Comparison of ENCODE assay signal across 18 cellular contexts in the genomic region with DNA sequence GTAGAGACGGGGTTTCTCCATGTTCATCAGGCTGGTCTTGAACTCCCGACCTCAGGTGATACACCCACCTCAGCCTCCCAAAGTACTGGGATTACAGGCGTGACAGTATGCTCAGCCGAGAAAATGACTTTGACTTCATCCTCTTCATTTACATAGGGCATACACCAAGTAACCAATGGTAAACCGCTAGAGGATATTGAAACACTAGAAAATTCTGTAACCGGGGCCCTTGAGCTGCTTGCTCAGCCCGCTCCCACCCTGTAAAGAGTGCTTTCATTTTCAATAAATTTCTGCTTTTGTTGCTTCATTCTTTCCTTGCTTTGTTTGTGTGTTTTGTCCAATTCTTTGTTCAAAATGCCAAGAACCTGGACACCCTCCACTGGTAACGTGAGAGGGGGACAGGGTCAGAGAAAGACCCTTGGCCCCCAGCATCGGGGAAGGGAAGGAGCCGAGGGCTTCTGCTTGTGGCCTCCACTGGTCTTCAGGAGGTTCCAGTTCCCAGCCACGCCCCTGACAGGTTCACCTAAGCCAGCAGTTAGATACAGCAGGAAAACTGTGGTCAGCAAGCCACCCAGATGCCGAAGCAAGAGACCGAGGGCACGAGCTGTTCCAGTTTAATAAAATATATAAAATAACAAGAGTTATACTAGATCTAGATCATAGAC. TPM values are rescaled to one million over a fixed set of nuclear protein-coding genes. Genes with fewer than 3 reads are reported as not detected.
DNase-seq lines count a peak whose midpoint lies in the region; ATAC-seq and TF ChIP-seq lines count a peak whose summit lies in the region.
"Not testable (repeated sequence)": the region's sequence is repeated elsewhere in the genome, so short reads cannot be mapped to it uniquely, and the experiment has no call there.
"Had no signal": no experiment of that assay in that cellular context is flagged by ENCODE, and none has a peak within 500 bp of the region (broad histone marks: within the 10 kb centered on the region; RNA-seq: fewer than 3 reads in every experiment).

No MANE protein-coding gene starts in this region.

- ATAC-seq in GM18907 (IDR thresholded peaks at IDR 0.05; ENCODE audit: unreplicated experiment) (peak; percentile 55), GM21447 (IDR thresholded peaks at IDR 0.05; ENCODE audit: unreplicated experiment) (peak; percentile 63), HG02943 (IDR thresholded peaks at IDR 0.05; ENCODE audit: low read depth, unreplicated experiment) (peak; percentile 40), T-helper 17 cell (peak; percentile 41)
- ATAC-seq in upper lobe of right lung: not testable (repeated sequence)

- H3K27ac ChIP-seq in left ventricle myocardium inferior (replicated peaks): peak overlapping the region; percentile 63
- H3K27ac ChIP-seq in upper lobe of right lung: not testable (repeated sequence)

- not testable (repeated sequence) for H3K27me3 Mint-ChIP-seq in IgD-negative memory B cell
- peaks cover 13% of the 10 kb centered on the region for H3K27me3 Mint-ChIP-seq in T-helper 17 cell

- peak overlapping the region; percentile 28 for H3K4me3 ChIP-seq in GM12864 (ENCODE audit: low read depth, low read length)
- H3K4me3 ChIP-seq in left ventricle myocardium inferior, upper lobe of right lung: not testable (repeated sequence)

- not testable (repeated sequence) for H3K36me3 Mint-ChIP-seq in IgD-negative memory B cell; T-helper 17 cell (ENCODE audit: low read depth)

- not testable (repeated sequence) for TF ChIP-seq CTCF in GM12864 (IDR thresholded peaks at IDR 0.05; ENCODE audit: low read depth, low read length, missing control alignments); left ventricle myocardium inferior (IDR thresholded peaks at IDR 0.05; ENCODE audit: borderline replicate concordance); upper lobe of right lung (IDR thresholded peaks at IDR 0.05)

- H3K9me3 Mint-ChIP-seq in IgD-negative memory B cell: not testable (repeated sequence)

- H3K27me3 ChIP-seq in left ventricle myocardium inferior (ENCODE audit: low read depth): peaks cover 41% of the 10 kb centered on the region
- not testable (repeated sequence) for H3K27me3 ChIP-seq in upper lobe of right lung

- not testable (repeated sequence) for H3K9me3 ChIP-seq in T-helper 17 cell (ENCODE audit: control insufficient read depth, low read length, poor library complexity, severe bottlenecking); left ventricle myocardium inferior (replicated peaks); upper lobe of right lung

- H3K36me3 ChIP-seq in left ventricle myocardium inferior, upper lobe of right lung: not testable (repeated sequence)

- H3K4me3 Mint-ChIP-seq in IgD-negative memory B cell (peak overlapping the region; percentile 73 to 87 (median 86)), T-helper 17 cell (peak overlapping the region; percentile 43)

- H3K4me1 Mint-ChIP-seq in IgD-negative memory B cell (peaks cover 22 to 25% (median 24%) of the 10 kb centered on the region in 3 donors), T-helper 17 cell (peaks cover 16% of the 10 kb centered on the region)

- not testable (repeated sequence) for DNase-seq in GM12864 (ENCODE audit: low read depth); T-helper 17 cell; left ventricle myocardium inferior
- peak; percentile 47 for DNase-seq in upper lobe of right lung

- intact Hi-C loops in left ventricle myocardium inferior (cut with micrococcal nuclease); upper lobe of right lung (cut with DNase I): not testable (repeated sequence)

- H3K27ac Mint-ChIP-seq in IgD-negative memory B cell (peak overlapping the region; percentile 90 to 100 (median 93)), T-helper 17 cell (peak overlapping the region; percentile 54)

- H3K4me1 ChIP-seq in left ventricle myocardium inferior: peaks cover 33% of the 10 kb centered on the region
- not testable (repeated sequence) for H3K4me1 ChIP-seq in upper lobe of right lung

RNA-seq across cellular contexts. Expression of a gene that starts 1.6 kb away (rescaled TPM):
- not detected for polyA plus RNA-seq in IgD-negative memory B cell
- not detected for total RNA-seq in T-helper 17 cell
- 0.41 TPM for total RNA-seq in left ventricle myocardium inferior
- not detected for total RNA-seq in upper lobe of right lung
- total RNA-seq: breast epithelium; Caco-2; fibroblast of lung; naive thymus-derived CD8-positive, alpha-beta T cell; ovary; subcutaneous adipose tissue; T-helper 2 cell treated with Interferon-gamma antibody and Interleukin-4, amounts not matched to agents 100 ng/mL and 5 ng/mL, for 36 hours; ureter had no signal
- polyA plus RNA-seq: fibroblast of lung; naive thymus-derived CD8-positive, alpha-beta T cell; ovary had no signal

RNA-seq across cellular contexts. Expression of a gene that starts 7.8 kb away (rescaled TPM):
- polyA plus RNA-seq in IgD-negative memory B cell: 0.44 TPM
- under 1 TPM in 1 of 2 donors, not detected in 1; 0.65 TPM for total RNA-seq in T-helper 17 cell
- not detected for total RNA-seq in left ventricle myocardium inferior
- not detected for total RNA-seq in upper lobe of right lung
- total RNA-seq: breast epithelium; Caco-2; fibroblast of lung; glomerular endothelial cell; right cardiac atrium; subcutaneous adipose tissue; T-helper 2 cell treated with Interferon-gamma antibody and Interleukin-4, amounts not matched to agents 100 ng/mL and 5 ng/mL, for 36 hours; ureter had no signal
- polyA plus RNA-seq: fibroblast of lung; naive thymus-derived CD8-positive, alpha-beta T cell; right cardiac atrium had no signal

RNA-seq across cellular contexts. Expression of a gene that starts 17.6 kb away (rescaled TPM):
- polyA plus RNA-seq in IgD-negative memory B cell: not detected
- not detected for total RNA-seq in T-helper 17 cell
- 14.6 TPM for total RNA-seq in left ventricle myocardium inferior
- 21.5 TPM for total RNA-seq in upper lobe of right lung
- total RNA-seq: Caco-2; fibroblast of lung; glomerular endothelial cell; naive thymus-derived CD8-positive, alpha-beta T cell; T-helper 2 cell treated with Interferon-gamma antibody and Interleukin-4, amounts not matched to agents 100 ng/mL and 5 ng/mL, for 36 hours had no signal
- polyA plus RNA-seq: fibroblast of lung; naive thymus-derived CD8-positive, alpha-beta T cell had no signal

RNA-seq across cellular contexts. Expression of a gene that starts 23.1 kb away (rescaled TPM):
- polyA plus RNA-seq in IgD-negative memory B cell: 68.0 TPM
- under 1 TPM in 1 of 2 donors, not detected in 1; 0.90 TPM for total RNA-seq in T-helper 17 cell
- total RNA-seq in left ventricle myocardium inferior: 9.6 TPM
- total RNA-seq in upper lobe of right lung: 11.2 TPM
- total RNA-seq: Caco-2, fibroblast of lung, glomerular endothelial cell had no signal
- polyA plus RNA-seq: fibroblast of lung had no signal

RNA-seq across cellular contexts. Expression of a gene that starts 25.3 kb away (rescaled TPM):
- polyA plus RNA-seq in IgD-negative memory B cell: 45.9 TPM
- 10 to 100 TPM; 16.5 to 21.8 TPM for total RNA-seq in T-helper 17 cell
- 71.4 TPM for total RNA-seq in left ventricle myocardium inferior
- total RNA-seq in upper lobe of right lung: 64.4 TPM

Comparison
In these comparisons a context has a peak if more than half of its experiments do, and no peak if none do; other contexts are left out.
1. RNA of a gene that starts 17.6 kb away (total RNA-seq): 21.5 TPM in upper lobe of right lung (single experiment) and 14.6 TPM in left ventricle myocardium inferior (single experiment); not detected in T-helper 17 cell; every median in the first group is over 10 times any median in the second.